Comparison of ENCODE assay signal across 18 cellular contexts in genomic region chr10:117801691-117802090, GRCh38.
DNase-seq lines count a peak whose midpoint lies in the region; ATAC-seq and TF ChIP-seq lines count a peak whose summit lies in the region.
"Had no signal": no experiment of that assay in that cellular context is flagged by ENCODE, and none has a peak within 500 bp of the region (broad histone marks: within the 10 kb centered on the region; RNA-seq: fewer than 3 reads in every experiment).

No MANE protein-coding gene starts in this region.

- no peak overlapping the region for H3K4me3 Mint-ChIP-seq in stimulated activated naive CD8-positive, alpha-beta T cell treated with anti-CD3 and anti-CD28 coated beads, Interleukin-15, amount 100 ng/mL, for 72 hours
- no peak overlapping the region for H3K4me3 Mint-ChIP-seq in nephron
- H3K4me3 Mint-ChIP-seq: CD8-positive, alpha-beta memory T cell; GM23338; HFFc6 had no signal

- no peak overlapping the region for H3K27ac Mint-ChIP-seq in stimulated activated naive CD8-positive, alpha-beta T cell treated with anti-CD3 and anti-CD28 coated beads, Interleukin-15, amount 100 ng/mL, for 72 hours
- peak overlapping the region in 2 of 3 experiments; percentile 40 to 62 for H3K27ac Mint-ChIP-seq in nephron
- H3K27ac Mint-ChIP-seq: CD8-positive, alpha-beta memory T cell; GM23338; HFFc6; IgD-negative memory B cell had no signal

- no peaks in the 10 kb centered on the region for H3K9me3 Mint-ChIP-seq in stimulated activated naive CD8-positive, alpha-beta T cell treated with anti-CD3 and anti-CD28 coated beads, Interleukin-15, amount 100 ng/mL, for 72 hours
- no peaks in the 10 kb centered on the region for H3K9me3 Mint-ChIP-seq in nephron
- H3K9me3 Mint-ChIP-seq: CD4-positive, CD25-positive, alpha-beta regulatory T cell; CD8-positive, alpha-beta memory T cell; GM23338; IgD-negative memory B cell had no signal

- H3K27me3 Mint-ChIP-seq in stimulated activated naive CD8-positive, alpha-beta T cell treated with anti-CD3 and anti-CD28 coated beads, Interleukin-15, amount 100 ng/mL, for 72 hours, result peaks cover 30% of the 10 kb centered on the region
- peaks cover 27% of the 10 kb centered on the region for H3K27me3 Mint-ChIP-seq in nephron (ENCODE audit: low read depth)
- H3K27me3 Mint-ChIP-seq: CD4-positive, CD25-positive, alpha-beta regulatory T cell had no signal

- peak; percentile 32 for ATAC-seq in stimulated activated naive CD8-positive, alpha-beta T cell treated with anti-CD3 and anti-CD28 coated beads, Interleukin-15, amount 100 ng/mL, for 72 hours
- no peak for ATAC-seq in stimulated activated naive CD8-positive, alpha-beta T cell treated with anti-CD3 and anti-CD28 coated beads, Interleukin-15, Interleukin-2, amounts not matched to agents 100 U/mL and 50 U/mL, for 24 hours
- no peak for ATAC-seq in GM18858 (IDR thresholded peaks at IDR 0.05; ENCODE audit: unreplicated experiment)
- ATAC-seq: GM23338 had no signal

- no peak for TF ChIP-seq CTCF in nephron (IDR thresholded peaks at IDR 0.05; ENCODE audit: unreplicated experiment in 3 of 3)

- DNase-seq in stimulated activated naive CD8-positive, alpha-beta T cell treated with anti-CD3 and anti-CD28 coated beads, Interleukin-15, amount 100 ng/mL, for 72 hours, result no peak
- DNase-seq in stimulated activated naive CD8-positive, alpha-beta T cell treated with anti-CD3 and anti-CD28 coated beads, Interleukin-15, Interleukin-2, amounts not matched to agents 100 U/mL and 50 U/mL, for 24 hours, result no peak
- DNase-seq in RKO (ENCODE audit: low spot score), result peak; percentile 1
- DNase-seq in iPS-NIHi11 (ENCODE audit: low spot score), result no peak
- DNase-seq in activated gamma-delta T cell (lab: John Stamatoyannopoulos, UW), result no peak
- DNase-seq: ACHN; BE2C; C1 segment of cervical spinal cord; CD4-positive, CD25-positive, alpha-beta regulatory T cell; CD8-positive, alpha-beta memory T cell; COR-L47; GDM1; HCEC 1CT; HFFc6 had no signal

- no peaks in the 10 kb centered on the region for H3K4me1 Mint-ChIP-seq in stimulated activated naive CD8-positive, alpha-beta T cell treated with anti-CD3 and anti-CD28 coated beads, Interleukin-15, amount 100 ng/mL, for 72 hours
- peaks cover 33% of the 10 kb centered on the region for H3K4me1 Mint-ChIP-seq in nephron
- H3K4me1 Mint-ChIP-seq: CD4-positive, CD25-positive, alpha-beta regulatory T cell; CD8-positive, alpha-beta memory T cell had no signal

- H3K36me3 Mint-ChIP-seq in nephron (ENCODE audit: low read depth), result no peaks in the 10 kb centered on the region
- H3K36me3 Mint-ChIP-seq: CD4-positive, CD25-positive, alpha-beta regulatory T cell; CD8-positive, alpha-beta memory T cell had no signal

Comparison
In these comparisons a context has a peak if more than half of its experiments do, and no peak if none do; other contexts are left out.
1. H3K27ac Mint-ChIP-seq: peak in nephron (2 of 3); none in stimulated activated naive CD8-positive, alpha-beta T cell treated with anti-CD3 and anti-CD28 coated beads, Interleukin-15, amount 100 ng/mL, for 72 hours (0 of 2).